ENCODE assay signal across 25 cellular contexts in genomic region chr3:38224357-38224756, GRCh38. TPM values are rescaled to one million over a fixed set of nuclear protein-coding genes. Genes with fewer than 3 reads are reported as not detected.
"Had no signal": no experiment of that assay in that cellular context is flagged by ENCODE, and none has a peak within 500 bp of the region (broad histone marks: within the 10 kb centered on the region; RNA-seq: fewer than 3 reads in every experiment).

No MANE protein-coding gene starts in this region.

- H3K27ac ChIP-seq: ascending aorta, Peyer's patch, RWPE1, SJCRH30 had no signal

- H3K27me3 ChIP-seq: ascending aorta, Peyer's patch, SJCRH30 had no signal

- H3K4me3 ChIP-seq: ascending aorta, Peyer's patch, SJCRH30 had no signal

- H3K4me1 ChIP-seq: Peyer's patch, SJCRH30 had no signal

- DNase-seq: activated CD4-positive, alpha-beta T cell treated with anti-CD3 and anti-CD28 coated beads for 1 hour; activated CD4-positive, alpha-beta T cell treated with anti-CD3 and anti-CD28 coated beads, Interleukin-2, amount 10 ng/mL, durations not matched to agents 24 days and 14 days; activated CD4-positive, alpha-beta T cell treated with anti-CD3 and anti-CD28 coated beads, Interleukin-2, amount 50 U/mL, for 48 hours; activated CD8-positive, alpha-beta memory T cell treated with anti-CD3 and anti-CD28 coated beads, Interleukin-2, amount 10 ng/mL, durations not matched to agents 7 days and 5 days; activated effector memory CD4-positive, alpha-beta T cell treated with Interleukin-2 at 50 U/mL for 16 hours; activated naive CD4-positive, alpha-beta T cell; activated naive CD8-positive, alpha-beta T cell treated with anti-CD3 and anti-CD28 coated beads, Interleukin-2, amount 50 U/mL, for 24 hours; activated T-cell treated with anti-CD3 and anti-CD28 coated beads, Interleukin-2, amount 50 U/mL, for 24 hours; amniotic stem cell; Kasumi-1; NCI-H1092; NCI-H1417; NCI-H2029; NCI-H510A treated with DMSO at 0.1 percent for 48 hours; NCI-H69; NK-92 treated with Interleukin-12 subunit alpha and Interleukin-12 subunit beta, amount 100 ng/mL, for 24 hours; OCI-M1; Peyer's patch; Right ventricle myocardium superior; SJCRH30 had no signal

- ATAC-seq: activated CD8-positive, alpha-beta memory T cell treated with anti-CD3 and anti-CD28 coated beads, Interleukin-2, amount 10 ng/mL, durations not matched to agents 7 days and 5 days; activated naive CD4-positive, alpha-beta T cell treated with anti-CD3 and anti-CD28 coated beads, Interleukin-2, amount 50 U/mL, for 72 hours; activated naive CD8-positive, alpha-beta T cell treated with anti-CD3 and anti-CD28 coated beads, Interleukin-2, amount 50 U/mL, for 24 hours; WTC11 had no signal

- H3K9me3 ChIP-seq: ascending aorta, Peyer's patch, SJCRH30 had no signal

RNA-seq across cellular contexts. Expression of gene SLC22A13, which starts 41.3 kb away (rescaled TPM):
- total RNA-seq: ascending aorta, Right ventricle myocardium superior had no signal

RNA-seq across cellular contexts. Expression of gene SLC22A14, which starts 57.7 kb away (rescaled TPM):
- total RNA-seq: activated CD4-positive, alpha-beta T cell treated with anti-CD3 and anti-CD28 coated beads, Interleukin-2, amount 10 ng/mL, durations not matched to agents 24 days and 14 days; activated CD8-positive, alpha-beta memory T cell treated with anti-CD3 and anti-CD28 coated beads, Interleukin-2, amount 10 ng/mL, durations not matched to agents 7 days and 5 days; activated naive CD4-positive, alpha-beta T cell treated with anti-CD3 and anti-CD28 coated beads, Interleukin-2, amount 50 U/mL, for 72 hours; activated T-helper 1 cell treated with anti-CD3 and anti-CD28 coated beads, Interleukin-12 subunit alpha, Interleukin-12 subunit beta, Interleukin-2, Interleukin-4 antibody, amounts not matched to agents 30 ng/mL and 10 ng/mL and 1 ng/mL, durations not matched to agents 14 hours and 24 hours and 36 hours; ascending aorta; Right ventricle myocardium superior; SJCRH30; WTC11 had no signal
